In genomic region chr1:240171907-240172306, GRCh38 we compare ENCODE assay signal across 29 cellular contexts.
"Had no signal": no experiment of that assay in that cellular context is flagged by ENCODE, and none has a peak within 500 bp of the region (broad histone marks: within the 10 kb centered on the region; RNA-seq: fewer than 3 reads in every experiment).

No MANE protein-coding gene starts in this region.

- H3K4me1 ChIP-seq: body of pancreas, esophagus squamous epithelium, foreskin keratinocyte, gastrocnemius medialis, heart left ventricle had no signal

- H3K4me3 ChIP-seq: body of pancreas, esophagus squamous epithelium, gastrocnemius medialis, heart left ventricle had no signal

- H3K9me3 ChIP-seq: body of pancreas, esophagus squamous epithelium, gastrocnemius medialis, heart left ventricle had no signal

- H3K27me3 ChIP-seq: body of pancreas, esophagus squamous epithelium, foreskin keratinocyte, gastrocnemius medialis, heart left ventricle had no signal

- H3K36me3 ChIP-seq: esophagus squamous epithelium, gastrocnemius medialis, heart left ventricle had no signal

- DNase-seq: activated B cell treated with CpG ODN at 0.5 μM for 24 hours; activated CD4-positive, alpha-beta T cell treated with anti-CD3 and anti-CD28 coated beads for 48 hours; activated CD4-positive, alpha-beta T cell treated with anti-CD3 and anti-CD28 coated beads, Interleukin-2, amount 50 U/mL, for 1 hour; activated CD4-positive, alpha-beta T cell treated with anti-CD3 and anti-CD28 coated beads, Interleukin-2, amount 50 U/mL, for 48 hours; activated CD8-positive, alpha-beta memory T cell treated with anti-CD3 and anti-CD28 coated beads for 24 hours; activated CD8-positive, alpha-beta T cell treated with anti-CD3 and anti-CD28 coated beads for 36 hours; activated effector memory CD4-positive, alpha-beta T cell treated with Interleukin-2 at 50 U/mL for 16 hours; activated gamma-delta T cell treated with Interleukin-2 at 50 U/mL for 16 hours; activated naive CD4-positive, alpha-beta T cell treated with anti-CD3 and anti-CD28 coated beads for 36 hours; activated naive CD8-positive, alpha-beta T cell treated with anti-CD3 and anti-CD28 coated beads for 36 hours; activated T-cell treated with anti-CD3 and anti-CD28 coated beads, Interleukin-2, amount 50 U/mL, for 4 hours; amygdala; aorta; body of pancreas; caudate nucleus; cortex of kidney; dermis blood vessel endothelial cell; effector CD8-positive, alpha-beta T cell; esophagus squamous epithelium; foreskin keratinocyte; gastrocnemius medialis; glutamatergic neuron; heart left ventricle; T-helper 1 cell; T-helper 17 cell; T1000; WERI-Rb-1 had no signal

- ATAC-seq: activated CD4-positive, CD25-positive, alpha-beta regulatory T cell treated with anti-CD3 and anti-CD28 coated beads, Interleukin-2, amount 50 U/mL, for 24 hours; activated CD8-positive, alpha-beta T cell treated with anti-CD3 and anti-CD28 coated beads for 36 hours; activated T-cell treated with anti-CD3 and anti-CD28 coated beads, Interleukin-2, amount 50 U/mL, for 4 hours; activated T-helper 17 cell treated with anti-CD3 and anti-CD28 coated beads, Interleukin-2, amount 50 U/mL, for 72 hours; body of pancreas; foreskin keratinocyte; gastrocnemius medialis; heart left ventricle; T-helper 17 cell had no signal
